ENCODE assay signal across 16 cellular contexts in genomic region chr2:15666776-15667578, GRCh38.
DNase-seq lines count a peak whose midpoint lies in the region; ATAC-seq and TF ChIP-seq lines count a peak whose summit lies in the region.
"Had no signal": no experiment of that assay in that cellular context is flagged by ENCODE, and none has a peak within 500 bp of the region (broad histone marks: within the 10 kb centered on the region; RNA-seq: fewer than 3 reads in every experiment).

No MANE protein-coding gene starts in this region.

- CTCF ChIA-PET in activated CD8-positive, alpha-beta memory T cell treated with anti-CD3 and anti-CD28 coated beads, Interleukin-2, amount 10 ng/mL, durations not matched to agents 7 days and 5 days (lab: Charles Lee) = no interaction called here

- H3K4me3 Mint-ChIP-seq in activated CD8-positive, alpha-beta memory T cell treated with anti-CD3 and anti-CD28 coated beads, Interleukin-2, amount 10 ng/mL, durations not matched to agents 7 days and 5 days = no peak overlapping the region
- H3K4me3 Mint-ChIP-seq: H9 had no signal

- H3K9me3 ChIP-seq in trophoblast cell (ENCODE audit: insufficient read depth, low read depth, low read length) (no peaks in the 10 kb centered on the region), adrenal gland (replicated peaks in 1 of 3) (no peaks in the 10 kb centered on the region)
- H3K9me3 ChIP-seq: Caco-2 had no signal

- H3K4me1 Mint-ChIP-seq in activated CD8-positive, alpha-beta memory T cell treated with anti-CD3 and anti-CD28 coated beads, Interleukin-2, amount 10 ng/mL, durations not matched to agents 7 days and 5 days = no peaks in the 10 kb centered on the region

- intact Hi-C loops in adrenal gland (cut with DNase I) = no loop called here

- H3K27ac Mint-ChIP-seq in activated CD8-positive, alpha-beta memory T cell treated with anti-CD3 and anti-CD28 coated beads, Interleukin-2, amount 10 ng/mL, durations not matched to agents 7 days and 5 days = no peak overlapping the region
- H3K27ac Mint-ChIP-seq: H9 had no signal

- H3K4ac ChIP-seq in trophoblast cell (ENCODE audit: low read depth, low read length) = no peak overlapping the region

- no peak overlapping the region for H2AFZ ChIP-seq in trophoblast cell (ENCODE audit: insufficient read depth, low read length, poor library complexity)
- H2AFZ ChIP-seq: PC-9 had no signal

- H2BK12ac ChIP-seq in trophoblast cell (ENCODE audit: low read length) = peak overlapping the region; percentile 47

- no peak for ATAC-seq in activated CD8-positive, alpha-beta memory T cell treated with anti-CD3 and anti-CD28 coated beads, Interleukin-2, amount 10 ng/mL, durations not matched to agents 7 days and 5 days
- ATAC-seq: GM12878, Right ventricle myocardium inferior had no signal

- H3K36me3 Mint-ChIP-seq in activated CD8-positive, alpha-beta memory T cell treated with anti-CD3 and anti-CD28 coated beads, Interleukin-2, amount 10 ng/mL, durations not matched to agents 7 days and 5 days = no peaks in the 10 kb centered on the region

- H4K12ac ChIP-seq in trophoblast cell (ENCODE audit: low read depth, low read length) = no peak overlapping the region

- H3K4me1 ChIP-seq in trophoblast cell (ENCODE audit: control insufficient read depth in 1 of 2, insufficient read depth in 2 of 2, low read length in 2 of 2) = peaks cover 8 to 10% of the 10 kb centered on the region in 2 experiments
- no peaks in the 10 kb centered on the region for H3K4me1 ChIP-seq in adrenal gland (replicated peaks in 1 of 2)

- no peak for TF ChIP-seq POLR2A in adrenal gland (IDR thresholded peaks at IDR 0.05)

- peak overlapping the region; percentile 23 for H4K91ac ChIP-seq in trophoblast cell (ENCODE audit: low read depth, low read length)

- no CpG with 5 or more reads among the region's 15 CpGs for WGBS in trophoblast cell (ENCODE audit: extremely low coverage, insufficient coverage, insufficient read length)
- WGBS in adrenal gland, 4 donors = 81 to 87% (median 84%) methylated on average over 11 to 15 of the region's 15 CpGs

- H3K27me3 ChIP-seq in trophoblast cell (ENCODE audit: insufficient read depth, low read length) (no peaks in the 10 kb centered on the region), adrenal gland (no peaks in the 10 kb centered on the region)

- no peaks in the 10 kb centered on the region for H3K36me3 ChIP-seq in trophoblast cell (ENCODE audit: control insufficient read depth in 1 of 2, insufficient read depth in 2 of 2, low read length in 2 of 2)
- no peaks in the 10 kb centered on the region for H3K36me3 ChIP-seq in adrenal gland (replicated peaks in 1 of 2)

- no peak overlapping the region for H3K18ac ChIP-seq in trophoblast cell (ENCODE audit: low read length)

- DNase-seq in DMS79 treated with DMSO at 0.1 percent for 48 hours (lab: John Stamatoyannopoulos, UW) = peak; percentile 65
- peak; percentile 6 for DNase-seq in amniotic epithelial cell (ENCODE audit: low read depth)
- peak; percentile 37 for DNase-seq in kidney tubule cell (ENCODE audit: low spot score)
- no peak for DNase-seq in trophoblast cell
- no peak for DNase-seq in activated CD8-positive, alpha-beta memory T cell treated with anti-CD3 and anti-CD28 coated beads, Interleukin-2, amount 10 ng/mL, durations not matched to agents 7 days and 5 days
- DNase-seq in adrenal gland = no peak
- no peak for DNase-seq in activated effector memory CD4-positive, alpha-beta T cell treated with anti-CD3 and anti-CD28 coated beads, Interleukin-2, amount 50 U/mL, for 16 hours
- DNase-seq: Caco-2, H9, Kasumi-1, NCI-H1436, NCI-H345, NCI-H69, PC-9 had no signal

- H3K79me2 ChIP-seq in trophoblast cell (ENCODE audit: control insufficient read depth, insufficient read depth, low read length, poor library complexity) = no peaks in the 10 kb centered on the region

- peaks cover 4% of the 10 kb centered on the region for H3K79me1 ChIP-seq in trophoblast cell (ENCODE audit: low read length)

- H3K4me2 ChIP-seq in trophoblast cell (ENCODE audit: low read length) = no peak overlapping the region
- H3K4me2 ChIP-seq: PC-9 had no signal

- H2AK5ac ChIP-seq in trophoblast cell (ENCODE audit: low read length) = no peak overlapping the region

- H3K27ac ChIP-seq in trophoblast cell (ENCODE audit: low read depth, low read length) (no peak overlapping the region), adrenal gland (no peak overlapping the region)
- H3K27ac ChIP-seq: PC-9 had no signal

- H3K9me3 Mint-ChIP-seq in activated CD8-positive, alpha-beta memory T cell treated with anti-CD3 and anti-CD28 coated beads, Interleukin-2, amount 10 ng/mL, durations not matched to agents 7 days and 5 days (ENCODE audit: low read depth) = no peaks in the 10 kb centered on the region

- H2BK120ac ChIP-seq in trophoblast cell (ENCODE audit: insufficient read depth, low read length, poor library complexity) = no peak overlapping the region

- no peak for TF ChIP-seq CTCF in adrenal gland (IDR thresholded peaks at IDR 0.05)

- no peak overlapping the region for H3K23ac ChIP-seq in trophoblast cell (ENCODE audit: low read length)

- H3K14ac ChIP-seq in trophoblast cell (ENCODE audit: low read length) = no peak overlapping the region

- H2BK5ac ChIP-seq in trophoblast cell (ENCODE audit: low read depth, low read length, poor library complexity) = no peak overlapping the region

- H3K27me3 Mint-ChIP-seq in activated CD8-positive, alpha-beta memory T cell treated with anti-CD3 and anti-CD28 coated beads, Interleukin-2, amount 10 ng/mL, durations not matched to agents 7 days and 5 days = peaks cover 4% of the 10 kb centered on the region

- H3K4me3 ChIP-seq in trophoblast cell (ENCODE audit: low read depth, low read length) = no peak overlapping the region
- no peak overlapping the region for H3K4me3 ChIP-seq in adrenal gland
- H3K4me3 ChIP-seq: GM12878, PC-9 had no signal

- H3K9ac ChIP-seq in trophoblast cell (ENCODE audit: low read length) = no peak overlapping the region

- H4K8ac ChIP-seq in trophoblast cell (ENCODE audit: low read depth, low read length) = no peak overlapping the region

Comparison
In these comparisons a context has a peak if more than half of its experiments do, and no peak if none do; other contexts are left out.
1. DNase-seq: peak in DMS79 treated with DMSO at 0.1 percent for 48 hours (single experiment), amniotic epithelial cell (single experiment) and kidney tubule cell (single experiment); none in trophoblast cell (0 of 2), activated CD8-positive, alpha-beta memory T cell treated with anti-CD3 and anti-CD28 coated beads, Interleukin-2, amount 10 ng/mL, durations not matched to agents 7 days and 5 days (single experiment), adrenal gland (0 of 7) and activated effector memory CD4-positive, alpha-beta T cell treated with anti-CD3 and anti-CD28 coated beads, Interleukin-2, amount 50 U/mL, for 16 hours (single experiment).